In genomic region chr3:52529376-52530333, GRCh38 we compare ENCODE assay signal across 14 cellular contexts. TPM values are rescaled to one million over a fixed set of nuclear protein-coding genes. Genes with fewer than 3 reads are reported as not detected.
DNase-seq lines count a peak whose midpoint lies in the region; ATAC-seq, FAIRE-seq and TF ChIP-seq lines count a peak whose summit lies in the region.
"Had no signal": no experiment of that assay in that cellular context is flagged by ENCODE, and none has a peak within 500 bp of the region (broad histone marks: within the 10 kb centered on the region; RNA-seq: fewer than 3 reads in every experiment).

No MANE protein-coding gene starts in this region.

- peaks cover 42% of the 10 kb centered on the region for H3K4me1 ChIP-seq in HepG2 (ENCODE audit: insufficient read depth, low read length)
- H3K4me1 ChIP-seq in tibial nerve = peaks cover 0 to 75% (median 21%) of the 10 kb centered on the region in 4 donors
- peaks cover 6% of the 10 kb centered on the region for H3K4me1 ChIP-seq in mesendoderm (ENCODE audit: control insufficient read depth, low read depth, low read length)
- peaks cover 13% of the 10 kb centered on the region for H3K4me1 ChIP-seq in effector memory CD4-positive, alpha-beta T cell (ENCODE audit: control insufficient read depth, insufficient read depth, low read length, poor library complexity, severe bottlenecking)

- H3K18ac ChIP-seq in mesendoderm (ENCODE audit: low read length) = no peak overlapping the region

- H2BK15ac ChIP-seq in mesendoderm (replicated peaks; ENCODE audit: low read depth) = no peak overlapping the region

- no TSS peak for BruUV-seq in HepG2 (replicated peaks; lab: Mats Ljungman, UMichigan)

- no peak for TF ChIP-seq RAD21 in HepG2 (CRISPR knock-in tag; IDR thresholded peaks at IDR 0.05)

- 90% methylated on average over 9 of the region's 12 CpGs for WGBS in HepG2 (ENCODE audit: low lambda C conversion rate)
- 76 to 84% methylated on average over 10 to 12 of the region's 12 CpGs for WGBS in tibial nerve, 2 donors
- WGBS in mesendoderm (ENCODE audit: extremely low coverage, insufficient coverage, low lambda C conversion rate) = no CpG with 5 or more reads among the region's 12 CpGs

- no peak overlapping the region for H2BK120ac ChIP-seq in mesendoderm (ENCODE audit: low read depth, low read length)

- H3K79me2 ChIP-seq in HepG2 (ENCODE audit: insufficient read depth, low read length) (peaks cover 35% of the 10 kb centered on the region), mesendoderm (ENCODE audit: control insufficient read depth, insufficient read depth, low read length) (peaks cover 30% of the 10 kb centered on the region)

- CTCF ChIA-PET in HepG2 (lab: Yijun Ruan, JAX; ENCODE audit: low intra/inter-chr PET ratio, low total read pairs) = no interaction called here

- no peak overlapping the region for H2BK5ac ChIP-seq in mesendoderm (ENCODE audit: low read length)

- H3K36me3 ChIP-seq in HepG2 (replicated peaks in 1 of 2; ENCODE audit: control insufficient read depth in 1 of 2, insufficient read depth in 2 of 2, low read length in 2 of 2) = peaks cover 16 to 32% of the 10 kb centered on the region in 2 experiments
- peaks cover 0 to 41% (median 0%) of the 10 kb centered on the region in 3 donors for H3K36me3 ChIP-seq in tibial nerve
- peaks cover 19% of the 10 kb centered on the region for H3K36me3 ChIP-seq in mesendoderm (ENCODE audit: control insufficient read depth, insufficient read depth, low read length)
- no peaks in the 10 kb centered on the region for H3K36me3 ChIP-seq in effector memory CD4-positive, alpha-beta T cell (ENCODE audit: control insufficient read depth, insufficient read depth, low read length)

- H3K9ac ChIP-seq in HepG2 (ENCODE audit: insufficient read depth, low read depth, low read length) (no peak overlapping the region), mesendoderm (ENCODE audit: low read length) (no peak overlapping the region)

- no peak overlapping the region for H3K56ac ChIP-seq in mesendoderm (ENCODE audit: low read length)

- H3K27ac ChIP-seq in HepG2 (ENCODE audit: extremely low read length, insufficient read depth, low read length) (no peak overlapping the region), tibial nerve (peak overlapping the region in 3 of 4 donors; percentile 43 to 89 (median 79)), mesendoderm (ENCODE audit: low read depth, low read length) (no peak overlapping the region)
- no peak overlapping the region for H3K27ac ChIP-seq in effector memory CD4-positive, alpha-beta T cell (ENCODE audit: insufficient read depth, low read length, poor library complexity, severe bottlenecking)
- H3K27ac ChIP-seq: SJSA1 had no signal

- TF ChIP-seq EP300 in HepG2 (IDR thresholded peaks at IDR 0.05; ENCODE audit: low read depth in 2 of 2, low read length in 2 of 2) (no peak), HepG2 (CRISPR knock-in tag; IDR thresholded peaks at IDR 0.05; ENCODE audit: borderline replicate concordance) (no peak), tibial nerve (IDR thresholded peaks at IDR 0.05) (peak in 1 of 2 donors; percentile 45)

- H3K79me1 ChIP-seq in mesendoderm (ENCODE audit: low read length) = peaks cover 30% of the 10 kb centered on the region

- no peak overlapping the region for H4K8ac ChIP-seq in mesendoderm (ENCODE audit: low read depth, low read length)

- no peaks in the 10 kb centered on the region for H3K9me3 ChIP-seq in HepG2 (ENCODE audit: low read length)
- no peaks in the 10 kb centered on the region for H3K9me3 ChIP-seq in tibial nerve
- no peaks in the 10 kb centered on the region for H3K9me3 ChIP-seq in effector memory CD4-positive, alpha-beta T cell (ENCODE audit: control insufficient read depth, low read length)
- H3K9me3 ChIP-seq: SJSA1 had no signal

- peak; percentile 57 for DNase-seq in activated effector memory CD4-positive, alpha-beta T cell treated with anti-CD3 and anti-CD28 coated beads, Interleukin-2, amount 50 U/mL, for 16 hours
- no peak for DNase-seq in activated effector memory CD4-positive, alpha-beta T cell treated with Interleukin-2 at 50 U/mL for 16 hours
- DNase-seq in ecto neural progenitor cell (ENCODE audit: low spot score) (peak; percentile 37), HepG2 (ENCODE audit: low spot score) (no peak), tibial nerve (ENCODE audit: low spot score in 2 of 2) (peak in 1 of 2 donors; percentile 47), mesendoderm (no peak)
- DNase-seq in effector memory CD4-positive, alpha-beta T cell = no peak
- DNase-seq: ACHN; activated CD8-positive, alpha-beta T cell treated with anti-CD3 and anti-CD28 coated beads for 36 hours; NCI-H2227 treated with DMSO at 0.1 percent for 48 hours had no signal

- no peak overlapping the region for H4K5ac ChIP-seq in mesendoderm (ENCODE audit: low read length)

- 0 out of 2 replicates have a peak, but pooled peaks cover 5% of the 10 kb centered on the region for H4K20me1 ChIP-seq in HepG2 (ENCODE audit: insufficient read depth, low read length)

- intact Hi-C loops in HepG2 (cut with micrococcal nuclease; ENCODE audit: unreplicated experiment) = loop anchor here (5.0 kb wide), 1 partner anchor 57 kb away; no protein-coding TSS in a partner anchor

- no peak overlapping the region for H2AK5ac ChIP-seq in mesendoderm (ENCODE audit: low read length)

- H2AFZ ChIP-seq in HepG2 (ENCODE audit: low read length) = no peak overlapping the region

- in situ Hi-C loops in HepG2 (cut with HindIII; ENCODE audit: extremely low pct_ligation_motif_present, low pct_unique_long_range_greater_than_20kb) = no loop called here

- H3K4me3 ChIP-seq in HepG2 (replicated peaks in 1 of 3; ENCODE audit: insufficient read depth in 1 of 3, low read depth in 2 of 3, low read length in 3 of 3) = no peak overlapping the region
- H3K4me3 ChIP-seq in tibial nerve = no peak overlapping the region
- no peak overlapping the region for H3K4me3 ChIP-seq in mesendoderm (ENCODE audit: low read length)
- no peak overlapping the region for H3K4me3 ChIP-seq in effector memory CD4-positive, alpha-beta T cell (ENCODE audit: insufficient read depth, low read depth, low read length, poor library complexity, severe bottlenecking)
- H3K4me3 ChIP-seq: K562, SJSA1 had no signal

- TF ChIP-seq POLR2A in HepG2 (IDR thresholded peaks at IDR 0.05; ENCODE audit: insufficient read depth in 1 of 2, low read depth in 2 of 2, low read length in 2 of 2) (no peak), tibial nerve (IDR thresholded peaks at IDR 0.05) (no peak)

- no peak overlapping the region for H3K4ac ChIP-seq in mesendoderm (ENCODE audit: low read depth, low read length)

- FAIRE-seq in HepG2 (lab: Jason Lieb, UNC) = no peak
- FAIRE-seq: GM19239, K562 had no signal

- H3K4me2 ChIP-seq in HepG2 (ENCODE audit: low read depth, low read length) (no peak overlapping the region), mesendoderm (ENCODE audit: low read length) (no peak overlapping the region)

- no peak for TF ChIP-seq CTCF in HepG2 (CRISPR knock-in tag; IDR thresholded peaks at IDR 0.05)
- no peak for TF ChIP-seq CTCF in tibial nerve (IDR thresholded peaks at IDR 0.05)

- no peak for ATAC-seq in HepG2
- no peak for ATAC-seq in HG02759 (IDR thresholded peaks at IDR 0.05; ENCODE audit: unreplicated experiment)
- ATAC-seq: activated CD8-positive, alpha-beta T cell treated with anti-CD3 and anti-CD28 coated beads for 36 hours; K562 had no signal

- no peaks in the 10 kb centered on the region for H3K27me3 ChIP-seq in HepG2 (ENCODE audit: control insufficient read depth in 1 of 2, insufficient read depth in 2 of 2, low read length in 2 of 2)
- no peaks in the 10 kb centered on the region for H3K27me3 ChIP-seq in tibial nerve
- H3K27me3 ChIP-seq in mesendoderm (ENCODE audit: insufficient read depth, low read length, poor library complexity) = no peaks in the 10 kb centered on the region
- H3K27me3 ChIP-seq in effector memory CD4-positive, alpha-beta T cell (replicated peaks; ENCODE audit: control insufficient read depth, insufficient read depth, low read length, poor library complexity, severe bottlenecking) = no peaks in the 10 kb centered on the region
- H3K27me3 ChIP-seq: SJSA1 had no signal

- POLR2A ChIA-PET in HepG2 (lab: Yijun Ruan, JAX) = no interaction called here

- H3K23ac ChIP-seq in mesendoderm (ENCODE audit: low read length) = no peak overlapping the region

RNA-seq across cellular contexts. Expression of gene NT5DC2, which starts 4.0 kb away (rescaled TPM):
- 105 and 131 TPM in 2 replicates for total RNA-seq in HepG2 (2016; rRNA removed; fragmentation: Illumina TruSeq; extraction: Trizol)
- total RNA-seq in HepG2 (2016; cell fraction: cytosol; rRNA removed; fragmentation: Illumina TruSeq; extraction: Trizol; ENCODE audit: low read depth) = 335 and 351 TPM in 2 replicates
- 92.9 and 127 TPM in 2 replicates for total RNA-seq in HepG2 (2016; cell fraction: insoluble cytoplasmic fraction; rRNA removed; fragmentation: Illumina TruSeq; extraction: Trizol)
- total RNA-seq in HepG2 (2016; cell fraction: membrane; rRNA removed; fragmentation: Illumina TruSeq; extraction: Trizol) = 398 and 413 TPM in 2 replicates
- 102 and 116 TPM in 2 replicates for total RNA-seq in HepG2 (2016; cell fraction: nucleus; rRNA removed; fragmentation: Illumina TruSeq; extraction: Trizol)
- 217 and 240 TPM in 2 replicates for polyA plus RNA-seq in HepG2 (2011; rRNA removed)
- 148 and 220 TPM in 2 replicates for polyA plus RNA-seq in HepG2 (2011; cell fraction: cytosol; rRNA removed)
- 493 and 549 TPM in 2 replicates for polyA plus RNA-seq in HepG2 (2011; cell fraction: nucleus; rRNA removed)
- polyA plus RNA-seq in HepG2 (2012) = 109 and 144 TPM in 2 replicates
- polyA plus RNA-seq in HepG2 (2016; cell fraction: cytosol; fragmentation: Illumina TruSeq; extraction: Trizol; ENCODE audit: low read depth) = 760 and 829 TPM in 2 replicates
- polyA plus RNA-seq in HepG2 (2016; cell fraction: insoluble cytoplasmic fraction; fragmentation: Illumina TruSeq; extraction: Trizol; ENCODE audit: low read depth) = 161 and 192 TPM in 2 replicates
- 646 and 710 TPM in 2 replicates for polyA plus RNA-seq in HepG2 (2016; cell fraction: membrane; fragmentation: Illumina TruSeq; extraction: Trizol; ENCODE audit: low read depth)
- 319 and 344 TPM in 2 replicates for polyA plus RNA-seq in HepG2 (2016; cell fraction: nucleus; fragmentation: Illumina TruSeq; extraction: Trizol; ENCODE audit: insufficient read depth, low read depth)
- polyA minus RNA-seq in HepG2 (2011; rRNA and poly(A)+ RNA removed; ENCODE audit: low replicate concordance) = 166 and 240 TPM in 2 replicates
- 60.3 and 89.1 TPM in 2 replicates for polyA minus RNA-seq in HepG2 (2011; cell fraction: cytosol; rRNA and poly(A)+ RNA removed)
- polyA minus RNA-seq in HepG2 (2011; cell fraction: nucleus; rRNA and poly(A)+ RNA removed) = 74.0 and 75.3 TPM in 2 replicates
- total RNA-seq in tibial nerve = 100 to 1,000 TPM in 2 of 4 donors, 10 to 100 TPM in 2; 71.1 to 133 (median 94.2) TPM
- polyA plus RNA-seq in mesendoderm (2013, experiment 1 of 2) = 171 TPM
- polyA plus RNA-seq in mesendoderm (2013, experiment 2 of 2) = 169 TPM

RNA-seq across cellular contexts. Expression of gene UQCC5, which starts 6.8 kb away (rescaled TPM):
- total RNA-seq in HepG2 (2016; rRNA removed; fragmentation: Illumina TruSeq; extraction: Trizol) = 29.5 and 33.7 TPM in 2 replicates
- 45.8 and 54.6 TPM in 2 replicates for total RNA-seq in HepG2 (2016; cell fraction: cytosol; rRNA removed; fragmentation: Illumina TruSeq; extraction: Trizol; ENCODE audit: low read depth)
- 26.7 and 30.2 TPM in 2 replicates for total RNA-seq in HepG2 (2016; cell fraction: insoluble cytoplasmic fraction; rRNA removed; fragmentation: Illumina TruSeq; extraction: Trizol)
- total RNA-seq in HepG2 (2016; cell fraction: membrane; rRNA removed; fragmentation: Illumina TruSeq; extraction: Trizol) = 28.0 and 35.7 TPM in 2 replicates
- 13.6 and 19.8 TPM in 2 replicates for total RNA-seq in HepG2 (2016; cell fraction: nucleus; rRNA removed; fragmentation: Illumina TruSeq; extraction: Trizol)
- polyA plus RNA-seq in HepG2 (2011; rRNA removed) = 15.4 and 15.7 TPM in 2 replicates
- 16.5 and 17.9 TPM in 2 replicates for polyA plus RNA-seq in HepG2 (2011; cell fraction: cytosol; rRNA removed)
- 23.9 and 45.2 TPM in 2 replicates for polyA plus RNA-seq in HepG2 (2011; cell fraction: nucleus; rRNA removed)
- 7.0 and 36.2 TPM in 2 replicates for polyA plus RNA-seq in HepG2 (2012)
- polyA plus RNA-seq in HepG2 (2016; cell fraction: cytosol; fragmentation: Illumina TruSeq; extraction: Trizol; ENCODE audit: low read depth) = 58.7 and 84.5 TPM in 2 replicates
- 49.0 and 49.7 TPM in 2 replicates for polyA plus RNA-seq in HepG2 (2016; cell fraction: insoluble cytoplasmic fraction; fragmentation: Illumina TruSeq; extraction: Trizol; ENCODE audit: low read depth)
- polyA plus RNA-seq in HepG2 (2016; cell fraction: membrane; fragmentation: Illumina TruSeq; extraction: Trizol; ENCODE audit: low read depth) = 35.2 and 53.6 TPM in 2 replicates
- 38.0 and 44.8 TPM in 2 replicates for polyA plus RNA-seq in HepG2 (2016; cell fraction: nucleus; fragmentation: Illumina TruSeq; extraction: Trizol; ENCODE audit: insufficient read depth, low read depth)
- 9.6 and 17.6 TPM in 2 replicates for polyA minus RNA-seq in HepG2 (2011; rRNA and poly(A)+ RNA removed; ENCODE audit: low replicate concordance)
- polyA minus RNA-seq in HepG2 (2011; cell fraction: cytosol; rRNA and poly(A)+ RNA removed) = 5.4 and 10.7 TPM in 2 replicates
- 13.0 and 14.4 TPM in 2 replicates for polyA minus RNA-seq in HepG2 (2011; cell fraction: nucleus; rRNA and poly(A)+ RNA removed)
- 10 to 100 TPM in 2 of 4 donors, 1 to 10 TPM in 2; 1.2 to 23.9 (median 9.5) TPM for total RNA-seq in tibial nerve
- 72.7 TPM for polyA plus RNA-seq in mesendoderm (2013, experiment 1 of 2)
- polyA plus RNA-seq in mesendoderm (2013, experiment 2 of 2) = 77.0 TPM

RNA-seq across cellular contexts. Expression of gene STAB1, which starts 34.5 kb away (rescaled TPM):
- 0.09 and 0.28 TPM in 2 replicates for total RNA-seq in HepG2 (2016; rRNA removed; fragmentation: Illumina TruSeq; extraction: Trizol)
- not detected in 2 replicates for total RNA-seq in HepG2 (2016; cell fraction: cytosol; rRNA removed; fragmentation: Illumina TruSeq; extraction: Trizol; ENCODE audit: low read depth)
- total RNA-seq in HepG2 (2016; cell fraction: insoluble cytoplasmic fraction; rRNA removed; fragmentation: Illumina TruSeq; extraction: Trizol) = 0.11 and 0.18 TPM in 2 replicates
- total RNA-seq in HepG2 (2016; cell fraction: membrane; rRNA removed; fragmentation: Illumina TruSeq; extraction: Trizol) = 0.31 TPM in 1 of 2 replicates, not detected in the other
- 0.13 and 0.16 TPM in 2 replicates for total RNA-seq in HepG2 (2016; cell fraction: nucleus; rRNA removed; fragmentation: Illumina TruSeq; extraction: Trizol)
- polyA plus RNA-seq in HepG2 (2011; rRNA removed) = 0.34 and 0.59 TPM in 2 replicates
- polyA plus RNA-seq in HepG2 (2011; cell fraction: cytosol; rRNA removed) = 0.13 and 0.16 TPM in 2 replicates
- 4.1 and 4.3 TPM in 2 replicates for polyA plus RNA-seq in HepG2 (2011; cell fraction: nucleus; rRNA removed)
- 0.23 and 0.24 TPM in 2 replicates for polyA plus RNA-seq in HepG2 (2012)
- polyA plus RNA-seq in HepG2 (2016; cell fraction: cytosol; fragmentation: Illumina TruSeq; extraction: Trizol; ENCODE audit: low read depth) = 0.02 and 0.14 TPM in 2 replicates
- polyA plus RNA-seq in HepG2 (2016; cell fraction: insoluble cytoplasmic fraction; fragmentation: Illumina TruSeq; extraction: Trizol; ENCODE audit: low read depth) = 0.10 TPM in 1 of 2 replicates, not detected in the other
- polyA plus RNA-seq in HepG2 (2016; cell fraction: membrane; fragmentation: Illumina TruSeq; extraction: Trizol; ENCODE audit: low read depth) = not detected in 2 replicates
- polyA plus RNA-seq in HepG2 (2016; cell fraction: nucleus; fragmentation: Illumina TruSeq; extraction: Trizol; ENCODE audit: insufficient read depth, low read depth) = 0.30 TPM in 1 of 2 replicates, not detected in the other
- 0.26 and 1.0 TPM in 2 replicates for polyA minus RNA-seq in HepG2 (2011; rRNA and poly(A)+ RNA removed; ENCODE audit: low replicate concordance)
- polyA minus RNA-seq in HepG2 (2011; cell fraction: cytosol; rRNA and poly(A)+ RNA removed) = 0.30 TPM in 1 of 2 replicates, not detected in the other
- 0.50 and 0.90 TPM in 2 replicates for polyA minus RNA-seq in HepG2 (2011; cell fraction: nucleus; rRNA and poly(A)+ RNA removed)
- total RNA-seq in tibial nerve = 100 to 1,000 TPM; 167 to 527 (median 264) TPM
- 0.21 TPM for polyA plus RNA-seq in mesendoderm (2013, experiment 1 of 2)
- polyA plus RNA-seq in mesendoderm (2013, experiment 2 of 2) = 0.32 TPM
- total RNA-seq: SJSA1 had no signal

Comparison
In these comparisons a context has a peak if more than half of its experiments do, and no peak if none do; other contexts are left out.
1. DNase-seq: peak in activated effector memory CD4-positive, alpha-beta T cell treated with anti-CD3 and anti-CD28 coated beads, Interleukin-2, amount 50 U/mL, for 16 hours (single experiment) and ecto neural progenitor cell (single experiment); none in activated effector memory CD4-positive, alpha-beta T cell treated with Interleukin-2 at 50 U/mL for 16 hours (single experiment), HepG2 (single experiment), mesendoderm (single experiment) and effector memory CD4-positive, alpha-beta T cell (0 of 3).
2. H3K27ac ChIP-seq: peak in tibial nerve (3 of 4); none in HepG2 (single experiment), mesendoderm (single experiment) and effector memory CD4-positive, alpha-beta T cell (single experiment).
3. RNA of gene STAB1, which starts 34.5 kb away (total RNA-seq): 167 to 527 TPM in tibial nerve; 0.09 to 0.31 TPM in HepG2; every median in the first group is over 100 times any median in the second.